In the genomic region with DNA sequence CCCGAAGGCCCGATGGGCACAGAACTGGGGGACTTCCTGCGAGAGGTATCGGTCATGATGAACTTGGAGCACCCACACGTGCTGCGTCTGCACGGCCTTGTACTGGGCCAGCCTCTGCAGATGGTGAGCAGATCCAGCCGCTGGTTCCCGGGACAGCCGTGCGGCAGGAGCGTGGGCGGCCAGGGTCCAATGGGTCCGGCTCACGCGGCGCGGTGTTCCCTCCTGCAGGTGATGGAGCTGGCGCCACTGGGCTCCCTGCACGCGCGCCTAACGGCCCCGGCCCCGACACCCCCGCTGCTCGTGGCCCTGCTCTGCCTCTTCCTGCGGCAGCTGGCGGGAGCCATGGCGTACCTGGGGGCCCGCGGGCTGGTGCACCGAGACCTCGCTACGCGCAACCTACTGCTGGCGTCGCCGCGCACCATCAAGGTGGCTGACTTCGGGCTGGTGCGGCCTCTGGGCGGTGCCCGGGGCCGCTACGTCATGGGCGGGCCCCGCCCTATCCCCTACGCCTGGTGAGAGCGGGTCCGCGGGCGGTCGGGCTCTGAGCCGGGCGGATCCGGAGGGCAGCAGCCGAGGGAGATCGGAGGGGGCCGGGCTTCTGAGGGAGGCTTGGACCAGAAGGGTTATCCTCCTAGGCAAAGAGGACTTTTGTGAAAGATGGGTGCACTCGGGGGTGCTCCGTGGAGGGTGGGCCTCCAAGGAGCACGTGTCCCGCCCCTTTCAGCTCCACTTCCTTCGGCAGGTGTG, we compare ENCODE assay signal across 6 cellular contexts. TPM values are rescaled to one million over a fixed set of nuclear protein-coding genes. Genes with fewer than 3 reads are reported as not detected.
DNase-seq lines count a peak whose midpoint lies in the region; ATAC-seq and TF ChIP-seq lines count a peak whose summit lies in the region.

No MANE protein-coding gene starts in this region.

- no peaks in the 10 kb centered on the region for H3K9me3 ChIP-seq in right atrium auricular region

- no peak overlapping the region for H3K27ac ChIP-seq in ACC112 (ENCODE audit: low read depth, low read length)
- no peak overlapping the region for H3K27ac ChIP-seq in right atrium auricular region

- no peaks in the 10 kb centered on the region for H3K36me3 ChIP-seq in ACC112 (ENCODE audit: insufficient read depth, low read length)
- peaks cover 2% of the 10 kb centered on the region for H3K36me3 ChIP-seq in right atrium auricular region

- H3K4me1 ChIP-seq in ACC112 (ENCODE audit: control insufficient read depth, insufficient read depth, low read length, unreplicated experiment) = no peaks in the 10 kb centered on the region
- H3K4me1 ChIP-seq in right atrium auricular region = peaks cover 0 to 31% of the 10 kb centered on the region in 2 donors

- H3K27me3 ChIP-seq in ACC112 (ENCODE audit: insufficient read depth, low read length) = peaks cover 27% of the 10 kb centered on the region
- no peaks in the 10 kb centered on the region for H3K27me3 ChIP-seq in right atrium auricular region

- no peaks in the 10 kb centered on the region for H3K79me2 ChIP-seq in ACC112 (ENCODE audit: control insufficient read depth, insufficient read depth, low read length, unreplicated experiment)

- peak; percentile 84 for ATAC-seq in HG02759 (IDR thresholded peaks at IDR 0.05; ENCODE audit: unreplicated experiment)

- peak overlapping the region; percentile 66 for H3K4me3 ChIP-seq in ACC112 (ENCODE audit: low read depth, low read length)
- peak overlapping the region; percentile 20 to 53 for H3K4me3 ChIP-seq in right atrium auricular region

- H2AFZ ChIP-seq in ACC112 (ENCODE audit: low read length, unreplicated experiment) = no peak overlapping the region

- TF ChIP-seq CTCF in right atrium auricular region (IDR thresholded peaks at IDR 0.05) = no peak

- DNase-seq in activated CD8-positive, alpha-beta memory T cell treated with anti-CD3 and anti-CD28 coated beads for 24 hours = peak; percentile 92
- DNase-seq in right atrium auricular region (ENCODE audit: low spot score) (no peak), NCI-H1105 treated with DMSO at 0.1 percent for 48 hours (lab: John Stamatoyannopoulos, UW) (no peak)
- DNase-seq in stimulated activated CD8-positive, alpha-beta memory T cell treated with anti-CD3 and anti-CD28 coated beads, Interleukin-12 subunit alpha, Interleukin-12 subunit beta, amount 100 ng/mL, for 4 hours (ENCODE audit: low read depth) = peak; percentile 68

RNA-seq across cellular contexts. Expression of gene TNK1, which starts 3.0 kb away (rescaled TPM):
- total RNA-seq in right atrium auricular region = 1 to 10 TPM; 4.1 to 4.8 TPM

RNA-seq across cellular contexts. Expression of gene PLSCR3, which starts 10.4 kb away (rescaled TPM):
- total RNA-seq in right atrium auricular region = 10 to 100 TPM; 17.2 to 21.6 TPM

RNA-seq across cellular contexts. Expression of gene TMEM256, which starts 20.0 kb away (rescaled TPM):
- 10 to 100 TPM; 43.4 to 64.8 TPM for total RNA-seq in right atrium auricular region

RNA-seq across cellular contexts. Expression of gene NLGN2, which starts 23.7 kb away (rescaled TPM):
- 10 to 100 TPM in 1 of 2 donors, 1 to 10 TPM in 1; 6.3 to 12.2 TPM for total RNA-seq in right atrium auricular region

RNA-seq across cellular contexts. Expression of gene TMEM95, which starts 29.0 kb away (rescaled TPM):
- total RNA-seq in right atrium auricular region = not detected

Comparison
In these comparisons a context has a peak if more than half of its experiments do, and no peak if none do; other contexts are left out.
1. DNase-seq: peak in activated CD8-positive, alpha-beta memory T cell treated with anti-CD3 and anti-CD28 coated beads for 24 hours (single experiment) and stimulated activated CD8-positive, alpha-beta memory T cell treated with anti-CD3 and anti-CD28 coated beads, Interleukin-12 subunit alpha, Interleukin-12 subunit beta, amount 100 ng/mL, for 4 hours (single experiment); none in right atrium auricular region (single experiment) and NCI-H1105 treated with DMSO at 0.1 percent for 48 hours (single experiment).